In genomic region chr12:111074559-111074958, GRCh38 we compare ENCODE assay signal across 1 cellular context.
TF ChIP-seq lines count a peak whose summit lies in the region.

No MANE protein-coding gene starts in this region.

TF ChIP-seq in liver, 16 proteins besides CTCF, POLR2A, EP300 and RAD21 (continued from another document):
- TF ChIP-seq, protein P1, sequence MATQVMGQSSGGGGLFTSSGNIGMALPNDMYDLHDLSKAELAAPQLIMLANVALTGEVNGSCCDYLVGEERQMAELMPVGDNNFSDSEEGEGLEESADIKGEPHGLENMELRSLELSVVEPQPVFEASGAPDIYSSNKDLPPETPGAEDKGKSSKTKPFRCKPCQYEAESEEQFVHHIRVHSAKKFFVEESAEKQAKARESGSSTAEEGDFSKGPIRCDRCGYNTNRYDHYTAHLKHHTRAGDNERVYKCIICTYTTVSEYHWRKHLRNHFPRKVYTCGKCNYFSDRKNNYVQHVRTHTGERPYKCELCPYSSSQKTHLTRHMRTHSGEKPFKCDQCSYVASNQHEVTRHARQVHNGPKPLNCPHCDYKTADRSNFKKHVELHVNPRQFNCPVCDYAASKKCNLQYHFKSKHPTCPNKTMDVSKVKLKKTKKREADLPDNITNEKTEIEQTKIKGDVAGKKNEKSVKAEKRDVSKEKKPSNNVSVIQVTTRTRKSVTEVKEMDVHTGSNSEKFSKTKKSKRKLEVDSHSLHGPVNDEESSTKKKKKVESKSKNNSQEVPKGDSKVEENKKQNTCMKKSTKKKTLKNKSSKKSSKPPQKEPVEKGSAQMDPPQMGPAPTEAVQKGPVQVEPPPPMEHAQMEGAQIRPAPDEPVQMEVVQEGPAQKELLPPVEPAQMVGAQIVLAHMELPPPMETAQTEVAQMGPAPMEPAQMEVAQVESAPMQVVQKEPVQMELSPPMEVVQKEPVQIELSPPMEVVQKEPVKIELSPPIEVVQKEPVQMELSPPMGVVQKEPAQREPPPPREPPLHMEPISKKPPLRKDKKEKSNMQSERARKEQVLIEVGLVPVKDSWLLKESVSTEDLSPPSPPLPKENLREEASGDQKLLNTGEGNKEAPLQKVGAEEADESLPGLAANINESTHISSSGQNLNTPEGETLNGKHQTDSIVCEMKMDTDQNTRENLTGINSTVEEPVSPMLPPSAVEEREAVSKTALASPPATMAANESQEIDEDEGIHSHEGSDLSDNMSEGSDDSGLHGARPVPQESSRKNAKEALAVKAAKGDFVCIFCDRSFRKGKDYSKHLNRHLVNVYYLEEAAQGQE (IDR thresholded peaks at IDR 0.05), result peak; percentile 40
- peak; percentile 73 to 75 for TF ChIP-seq HNF4A (conservative IDR thresholded peaks at IDR 0.05)
- peak; percentile 48 for TF ChIP-seq FOXA1 (IDR thresholded peaks at IDR 0.05)
- TF ChIP-seq GABPA (IDR thresholded peaks at IDR 0.05 in 1 of 2, conservative IDR thresholded peaks at IDR 0.05 in 1 of 2), result peak in 1 of 2 donors; percentile 53
- TF ChIP-seq, protein P2, sequence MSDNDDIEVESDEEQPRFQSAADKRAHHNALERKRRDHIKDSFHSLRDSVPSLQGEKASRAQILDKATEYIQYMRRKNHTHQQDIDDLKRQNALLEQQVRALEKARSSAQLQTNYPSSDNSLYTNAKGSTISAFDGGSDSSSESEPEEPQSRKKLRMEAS (IDR thresholded peaks at IDR 0.05), result peak; percentile 78
- TF ChIP-seq FOXA2 (IDR thresholded peaks at IDR 0.05), result peak; percentile 49
- no peak for TF ChIP-seq TAF1 (conservative IDR thresholded peaks at IDR 0.05)
- peak; percentile 36 for TF ChIP-seq YY1 (IDR thresholded peaks at IDR 0.05)
- TF ChIP-seq EGR1 (IDR thresholded peaks at IDR 0.05; ENCODE audit: low read depth in 2 of 2), result peak; percentile 22 to 64
- no peak for TF ChIP-seq ZBTB33 (IDR thresholded peaks at IDR 0.05)
- peak; percentile 15 for TF ChIP-seq HNF4G (IDR thresholded peaks at IDR 0.05)
- TF ChIP-seq NR2F2 (IDR thresholded peaks at IDR 0.05), result no peak
- peak in 1 of 2 donors; percentile 21 for TF ChIP-seq JUND (IDR thresholded peaks at IDR 0.05)
TF ChIP-seq in liver: peak in this region for 13.
